10 cellular contexts compared by ENCODE assay signal in the genomic region with DNA sequence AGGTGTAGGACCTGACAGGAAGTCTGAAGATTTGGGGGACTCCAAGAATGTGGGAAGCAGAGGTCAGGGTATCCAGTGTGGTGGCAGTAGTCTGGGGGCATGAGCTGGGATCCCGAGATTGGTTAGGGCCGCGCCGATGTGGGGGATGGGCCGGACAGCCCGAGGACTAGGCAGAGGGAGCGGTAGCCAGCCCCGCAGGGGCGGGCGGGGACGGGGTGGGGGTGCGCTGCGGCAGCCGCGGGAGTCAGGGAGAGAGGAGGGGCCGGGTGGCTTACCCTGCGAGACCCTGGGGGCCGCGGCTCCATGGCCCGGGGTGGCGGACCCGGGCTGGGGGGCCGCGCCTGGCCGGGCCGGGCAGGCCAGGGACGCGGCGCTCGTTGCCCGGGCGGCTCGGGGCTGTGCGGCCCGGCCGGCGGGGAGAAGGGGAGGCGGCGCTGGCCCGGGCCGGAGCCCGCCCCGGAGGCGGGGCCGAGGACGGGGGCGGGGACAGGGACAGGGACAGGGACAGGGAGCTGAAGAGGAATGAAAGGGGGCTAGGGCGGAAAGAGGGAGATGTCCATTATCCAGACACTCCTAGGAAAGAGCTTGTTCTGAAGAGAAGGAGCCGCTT. TPM values are rescaled to one million over a fixed set of nuclear protein-coding genes. Genes with fewer than 3 reads are reported as not detected.
A peak's percentile ranks its signal among the peaks of the same experiment; 100 is the strongest.
DNase-seq lines count a peak whose midpoint lies in the region; ATAC-seq, FAIRE-seq and TF ChIP-seq lines count a peak whose summit lies in the region.
"Had no signal": no experiment of that assay in that cellular context is flagged by ENCODE, and none has a peak within 500 bp of the region (broad histone marks: within the 10 kb centered on the region; RNA-seq: fewer than 3 reads in every experiment).

No MANE protein-coding gene starts in this region.

- DNase-seq in activated naive CD4-positive, alpha-beta T cell treated with anti-CD3 and anti-CD28 coated beads for 36 hours = no peak
- no peak for DNase-seq in activated naive CD4-positive, alpha-beta T cell treated with anti-CD3 and anti-CD28 coated beads, Interleukin-2, amount 50 U/mL, for 16 hours
- DNase-seq in RKO (ENCODE audit: low spot score) = peak; percentile 61
- no peak for DNase-seq in effector memory CD8-positive, alpha-beta T cell
- DNase-seq in memory B cell (ENCODE audit: low spot score in 2 of 2) = no peak
- peak; percentile 92 for DNase-seq in urothelium cell line (ENCODE audit: low spot score)
- no peak for DNase-seq in GM10266 (ENCODE audit: extremely low spot score)
- DNase-seq in activated gamma-delta T cell treated with Interleukin-2 at 50 U/mL for 16 hours = no peak

- peak overlapping the region; percentile 53 for H3K4me3 Mint-ChIP-seq in activated naive CD4-positive, alpha-beta T cell treated with anti-CD3 and anti-CD28 coated beads for 36 hours
- H3K4me3 Mint-ChIP-seq in effector memory CD8-positive, alpha-beta T cell = peak overlapping the region; percentile 4 to 65
- peak overlapping the region; percentile 36 for H3K4me3 Mint-ChIP-seq in memory B cell

- no peaks in the 10 kb centered on the region for H3K36me3 Mint-ChIP-seq in activated naive CD4-positive, alpha-beta T cell treated with anti-CD3 and anti-CD28 coated beads for 36 hours (ENCODE audit: low read depth)
- H3K36me3 Mint-ChIP-seq in effector memory CD8-positive, alpha-beta T cell (ENCODE audit: insufficient read depth) = no peaks in the 10 kb centered on the region
- no peaks in the 10 kb centered on the region for H3K36me3 Mint-ChIP-seq in memory B cell

- no peak overlapping the region for H3K27ac Mint-ChIP-seq in activated naive CD4-positive, alpha-beta T cell treated with anti-CD3 and anti-CD28 coated beads for 36 hours
- H3K27ac Mint-ChIP-seq in effector memory CD8-positive, alpha-beta T cell = no peak overlapping the region
- no peak overlapping the region for H3K27ac Mint-ChIP-seq in memory B cell

- no peaks in the 10 kb centered on the region for H3K27me3 Mint-ChIP-seq in activated naive CD4-positive, alpha-beta T cell treated with anti-CD3 and anti-CD28 coated beads for 36 hours (ENCODE audit: low read depth)
- H3K27me3 Mint-ChIP-seq in effector memory CD8-positive, alpha-beta T cell = no peaks in the 10 kb centered on the region
- H3K27me3 Mint-ChIP-seq in memory B cell = no peaks in the 10 kb centered on the region

- no peak for TF ChIP-seq CTCF in GM10266 (IDR thresholded peaks at IDR 0.05; ENCODE audit: control insufficient read depth, insufficient read depth, low read depth, missing control alignments)

- H3K4me1 Mint-ChIP-seq in activated naive CD4-positive, alpha-beta T cell treated with anti-CD3 and anti-CD28 coated beads for 36 hours (ENCODE audit: low read depth) = peaks cover 14% of the 10 kb centered on the region
- peaks cover 5% of the 10 kb centered on the region in 2 donors for H3K4me1 Mint-ChIP-seq in effector memory CD8-positive, alpha-beta T cell (ENCODE audit: low read depth in 2 of 2)
- peaks cover 15% of the 10 kb centered on the region for H3K4me1 Mint-ChIP-seq in memory B cell

- peak; percentile 29 for ATAC-seq in effector memory CD8-positive, alpha-beta T cell (replicated peaks)
- ATAC-seq in memory B cell (ENCODE audit: low read depth) = peak; percentile 32

- CTCF ChIA-PET in activated naive CD4-positive, alpha-beta T cell treated with anti-CD3 and anti-CD28 coated beads for 36 hours (lab: Charles Lee) = interaction anchor here (0.8 to 5.8 kb wide), 47 partner anchors 8 to 184 kb away, joined by 3 to 86 read pairs (median 6); a partner anchor contains a TSS

- intact Hi-C loops in activated naive CD4-positive, alpha-beta T cell treated with anti-CD3 and anti-CD28 coated beads for 36 hours (cut with micrococcal nuclease) = loop anchor here (1.0 kb wide), 5 partner anchors 11 to 165 kb away; no protein-coding TSS in a partner anchor

- no peaks in the 10 kb centered on the region for H3K9me3 Mint-ChIP-seq in activated naive CD4-positive, alpha-beta T cell treated with anti-CD3 and anti-CD28 coated beads for 36 hours
- no peaks in the 10 kb centered on the region for H3K9me3 Mint-ChIP-seq in effector memory CD8-positive, alpha-beta T cell
- no peaks in the 10 kb centered on the region for H3K9me3 Mint-ChIP-seq in memory B cell

- FAIRE-seq in urothelium cell line (lab: Jason Lieb, UNC) = no peak
- FAIRE-seq: GM12878 had no signal

RNA-seq across cellular contexts. Expression of a gene that starts 5.6 kb away (rescaled TPM):
- 1 to 10 TPM in 1 of 2 experiments, under 1 TPM in 1; 0.93 to 1.1 TPM for total RNA-seq in activated naive CD4-positive, alpha-beta T cell treated with anti-CD3 and anti-CD28 coated beads for 36 hours

RNA-seq across cellular contexts. Expression of a gene that starts 14.6 kb away (rescaled TPM):
- 1 to 10 TPM; 1.2 TPM for total RNA-seq in activated naive CD4-positive, alpha-beta T cell treated with anti-CD3 and anti-CD28 coated beads for 36 hours
- total RNA-seq: dermis microvascular lymphatic vessel endothelial cell had no signal

RNA-seq across cellular contexts. Expression of a gene that starts 40.2 kb away (rescaled TPM):
- total RNA-seq in activated naive CD4-positive, alpha-beta T cell treated with anti-CD3 and anti-CD28 coated beads for 36 hours = 10 to 100 TPM; 17.9 to 18.4 TPM

RNA-seq across cellular contexts. Expression of a gene that starts 54.0 kb away (rescaled TPM):
- total RNA-seq in activated naive CD4-positive, alpha-beta T cell treated with anti-CD3 and anti-CD28 coated beads for 36 hours = 100 to 1,000 TPM in 1 of 2 experiments, 10 to 100 TPM in 1; 98.0 to 105 TPM

Comparison
In these comparisons a context has a peak if more than half of its experiments do, and no peak if none do; other contexts are left out.
1. DNase-seq: peak in RKO (single experiment) and urothelium cell line (single experiment); none in activated naive CD4-positive, alpha-beta T cell treated with anti-CD3 and anti-CD28 coated beads for 36 hours (single experiment), activated naive CD4-positive, alpha-beta T cell treated with anti-CD3 and anti-CD28 coated beads, Interleukin-2, amount 50 U/mL, for 16 hours (single experiment), effector memory CD8-positive, alpha-beta T cell (0 of 3), memory B cell (0 of 2), GM10266 (single experiment) and activated gamma-delta T cell treated with Interleukin-2 at 50 U/mL for 16 hours (single experiment).
2. Peak in every context shown above with its lines, with median percentiles within 50 percentile points of each other: H3K4me3 Mint-ChIP-seq.